Comparison of ENCODE assay signal across 29 cellular contexts in genomic region chr1:46940307-46940706, GRCh38. TPM values are rescaled to one million over a fixed set of nuclear protein-coding genes. Genes with fewer than 3 reads are reported as not detected.
A peak's percentile ranks its signal among the peaks of the same experiment; 100 is the strongest.
DNase-seq lines count a peak whose midpoint lies in the region; ATAC-seq, FAIRE-seq and TF ChIP-seq lines count a peak whose summit lies in the region.
"Had no signal": no experiment of that assay in that cellular context is flagged by ENCODE, and none has a peak within 500 bp of the region (broad histone marks: within the 10 kb centered on the region; RNA-seq: fewer than 3 reads in every experiment).

No MANE protein-coding gene starts in this region.

- TF ChIP-seq CTCF in colonic mucosa (IDR thresholded peaks at IDR 0.05) (no peak), HepG2 (CRISPR knock-in tag; IDR thresholded peaks at IDR 0.05) (no peak), transverse colon (IDR thresholded peaks at IDR 0.05) (no peak), GM20000 (IDR thresholded peaks at IDR 0.05; ENCODE audit: extremely low read depth, missing control alignments) (no peak), ascending aorta (IDR thresholded peaks at IDR 0.05) (no peak)

- no peaks in the 10 kb centered on the region for H3K79me2 ChIP-seq in HepG2 (ENCODE audit: insufficient read depth, low read length)

- DNase-seq in colonic mucosa (peak; percentile 24), HepG2 (ENCODE audit: low spot score) (no peak), transverse colon (peak; percentile 38), GM20000 (ENCODE audit: low spot score) (no peak), ascending aorta (ENCODE audit: low spot score in 2 of 2) (no peak), NCI-H2081 (lab: John Stamatoyannopoulos, UW) (no peak)
- DNase-seq: AML-193; CD4-positive, alpha-beta T cell; COR-L47; GM23248; H7; KBM-7; MG63; NCI-H1105 treated with DMSO at 0.1 percent for 48 hours; NCI-H2029; NCI-H446 treated with DMSO at 0.1 percent for 48 hours; NCI-H526; NCI-H82; NK-92 treated with Interleukin-12 subunit alpha and Interleukin-12 subunit beta, amount 100 ng/mL, for 24 hours; PC-9; RPMI8226; SHP77 had no signal

- H4K20me1 ChIP-seq in HepG2 (ENCODE audit: insufficient read depth, low read length), result no peaks in the 10 kb centered on the region
- H4K20me1 ChIP-seq: BLaER1 treated with 17β-estradiol and CSF1 and Interleukin-3, amounts not matched to agents 10 nM and 100 nM had no signal

- no peak overlapping the region for H3K27ac ChIP-seq in colonic mucosa
- no peak overlapping the region for H3K27ac ChIP-seq in HepG2 (ENCODE audit: extremely low read length, insufficient read depth, low read length)
- peak overlapping the region; percentile 56 for H3K27ac ChIP-seq in muscle layer of duodenum (ENCODE audit: low read length)
- no peak overlapping the region for H3K27ac ChIP-seq in transverse colon
- H3K27ac ChIP-seq in ascending aorta, result no peak overlapping the region
- H3K27ac ChIP-seq: BLaER1 treated with 17β-estradiol and CSF1 and Interleukin-3, amounts not matched to agents 10 nM and 100 nM; GM23248; PC-9 had no signal

- no peak overlapping the region for H3K4me2 ChIP-seq in HepG2 (ENCODE audit: low read depth, low read length)
- H3K4me2 ChIP-seq: BLaER1 treated with 17β-estradiol and CSF1 and Interleukin-3, amounts not matched to agents 10 nM and 100 nM; PC-9 had no signal

- TF ChIP-seq RAD21 in HepG2 (CRISPR knock-in tag; IDR thresholded peaks at IDR 0.05), result no peak

- POLR2A ChIA-PET in HepG2 (lab: Yijun Ruan, JAX), result no interaction called here

- H3K4me3 ChIP-seq in colonic mucosa (no peak overlapping the region), HepG2 (replicated peaks in 1 of 3; ENCODE audit: insufficient read depth in 1 of 3, low read depth in 2 of 3, low read length in 3 of 3) (no peak overlapping the region), muscle layer of duodenum (ENCODE audit: low read depth in 1 of 2, low read length in 2 of 2) (no peak overlapping the region), transverse colon (no peak overlapping the region), ascending aorta (no peak overlapping the region)
- H3K4me3 ChIP-seq: BLaER1 treated with 17β-estradiol and CSF1 and Interleukin-3, amounts not matched to agents 10 nM and 100 nM; GM23248; MG63; PC-9 had no signal

- no peak overlapping the region for H3K9ac ChIP-seq in colonic mucosa (ENCODE audit: low read depth in 2 of 2, low read length in 2 of 2)
- H3K9ac ChIP-seq in HepG2 (ENCODE audit: insufficient read depth, low read depth, low read length), result no peak overlapping the region
- H3K9ac ChIP-seq: BLaER1 treated with 17β-estradiol and CSF1 and Interleukin-3, amounts not matched to agents 10 nM and 100 nM; GM23248 had no signal

- no TSS peak for BruUV-seq in HepG2 (replicated peaks; lab: Mats Ljungman, UMichigan)

- intact Hi-C loops in colonic mucosa (cut with DNase I), result no loop called here
- intact Hi-C loops in HepG2 (cut with micrococcal nuclease; ENCODE audit: unreplicated experiment), result no loop called here
- intact Hi-C loops in transverse colon (cut with DNase I; ENCODE audit: low total_unique reads), result no loop called here
- intact Hi-C loops in ascending aorta (cut with DNase I), result no loop called here

- peak; percentile 95 for ATAC-seq in HepG2

- no peak for TF ChIP-seq POLR2A in HepG2 (IDR thresholded peaks at IDR 0.05; ENCODE audit: insufficient read depth in 1 of 2, low read depth in 2 of 2, low read length in 2 of 2)
- TF ChIP-seq POLR2A in transverse colon (IDR thresholded peaks at IDR 0.05), result no peak

- H3K36me3 ChIP-seq in colonic mucosa (no peaks in the 10 kb centered on the region), HepG2 (replicated peaks in 1 of 2; ENCODE audit: control insufficient read depth in 1 of 2, insufficient read depth in 2 of 2, low read length in 2 of 2) (no peaks in the 10 kb centered on the region), muscle layer of duodenum (ENCODE audit: control insufficient read depth in 1 of 2, insufficient read depth in 2 of 2, low read length in 2 of 2) (no peaks in the 10 kb centered on the region), transverse colon (no peaks in the 10 kb centered on the region), ascending aorta (no peaks in the 10 kb centered on the region)
- H3K36me3 ChIP-seq: BLaER1 treated with 17β-estradiol and CSF1 and Interleukin-3, amounts not matched to agents 10 nM and 100 nM; MG63 had no signal

- WGBS in HepG2 (ENCODE audit: low lambda C conversion rate), result 4% methylated on average over 5 of the region's 7 CpGs
- WGBS in transverse colon (ENCODE audit: low coverage in 1 of 2), 2 donors, result 45 to 47% methylated on average over 2 to 7 of the region's 7 CpGs

- CTCF ChIA-PET in HepG2 (lab: Yijun Ruan, JAX; ENCODE audit: low intra/inter-chr PET ratio, low total read pairs), result no interaction called here

- H3K27me3 ChIP-seq in colonic mucosa (no peaks in the 10 kb centered on the region), HepG2 (ENCODE audit: control insufficient read depth in 1 of 2, insufficient read depth in 2 of 2, low read length in 2 of 2) (no peaks in the 10 kb centered on the region; a peak in 1 of 5 replicates), muscle layer of duodenum (ENCODE audit: low read depth, low read length) (no peaks in the 10 kb centered on the region), transverse colon (no peaks in the 10 kb centered on the region), ascending aorta (no peaks in the 10 kb centered on the region)
- H3K27me3 ChIP-seq: BLaER1 treated with 17β-estradiol and CSF1 and Interleukin-3, amounts not matched to agents 10 nM and 100 nM; MG63 had no signal

- no peaks in the 10 kb centered on the region for H3K4me1 ChIP-seq in colonic mucosa
- H3K4me1 ChIP-seq in HepG2 (ENCODE audit: insufficient read depth, low read length), result peaks cover 27% of the 10 kb centered on the region
- no peaks in the 10 kb centered on the region for H3K4me1 ChIP-seq in muscle layer of duodenum (ENCODE audit: control insufficient read depth in 1 of 2, insufficient read depth in 2 of 2, low read length in 2 of 2)
- H3K4me1 ChIP-seq in transverse colon, result peaks cover 0 to 4% (median 0%) of the 10 kb centered on the region in 4 donors
- no peaks in the 10 kb centered on the region for H3K4me1 ChIP-seq in ascending aorta
- H3K4me1 ChIP-seq: BLaER1 treated with 17β-estradiol and CSF1 and Interleukin-3, amounts not matched to agents 10 nM and 100 nM had no signal

- in situ Hi-C loops in HepG2 (cut with HindIII; ENCODE audit: extremely low pct_ligation_motif_present, low pct_unique_long_range_greater_than_20kb), result loop anchor here (25.0 kb wide), 1 partner anchor 197 kb away; the partner anchor contains the start of gene CYP4A22
- in situ Hi-C loops in transverse colon (cut with MboI; ENCODE audit: low pct_ligation_motif_present in 1 of 4, low pct_unique_long_range_greater_than_20kb in 1 of 4, low sequenced_read_pairs in 3 of 4), result no loop called here

- no peak overlapping the region for H2AFZ ChIP-seq in HepG2 (ENCODE audit: low read length)
- H2AFZ ChIP-seq: GM23248, PC-9 had no signal

- FAIRE-seq in HepG2 (lab: Jason Lieb, UNC), result no peak
- FAIRE-seq: A204.1, G401.6, HTR-8/SVneo had no signal

- H3K9me3 ChIP-seq in colonic mucosa, result no peaks in the 10 kb centered on the region
- H3K9me3 ChIP-seq in HepG2 (ENCODE audit: low read length), result no peaks in the 10 kb centered on the region
- H3K9me3 ChIP-seq in muscle layer of duodenum (ENCODE audit: control insufficient read depth in 1 of 2, low read length in 2 of 2), result no peaks in the 10 kb centered on the region
- H3K9me3 ChIP-seq in transverse colon, result no peaks in the 10 kb centered on the region
- no peaks in the 10 kb centered on the region for H3K9me3 ChIP-seq in ascending aorta
- H3K9me3 ChIP-seq: BLaER1 treated with 17β-estradiol and CSF1 and Interleukin-3, amounts not matched to agents 10 nM and 100 nM; MG63 had no signal

- TF ChIP-seq EP300 in HepG2 (IDR thresholded peaks at IDR 0.05; ENCODE audit: low read depth in 2 of 2, low read length in 2 of 2), result no peak
- no peak for TF ChIP-seq EP300 in HepG2 (CRISPR knock-in tag; IDR thresholded peaks at IDR 0.05; ENCODE audit: borderline replicate concordance)
- no peak for TF ChIP-seq EP300 in transverse colon (IDR thresholded peaks at IDR 0.05; ENCODE audit: low read depth)

TF ChIP-seq in HepG2, 621 proteins besides CTCF, POLR2A, EP300 and RAD21 (continues in another document):
- 0 out of 2 replicates have a peak, but pooled peaks have one; percentile 21 for TF ChIP-seq HNF4A (CRISPR knock-in tag; IDR thresholded peaks at IDR 0.05)
- no peak for TF ChIP-seq SP5 (CRISPR knock-in tag; IDR thresholded peaks at IDR 0.05; ENCODE audit: borderline replicate concordance, low read depth)
- TF ChIP-seq ZNF781 (CRISPR knock-in tag; IDR thresholded peaks at IDR 0.05; ENCODE audit: borderline replicate concordance, not compliant biosample characterization), result no peak
- TF ChIP-seq ZNF30 (CRISPR knock-in tag; IDR thresholded peaks at IDR 0.05), result no peak
- TF ChIP-seq ZNF570 (CRISPR knock-in tag; IDR thresholded peaks at IDR 0.05; ENCODE audit: borderline replicate concordance), result no peak
- TF ChIP-seq KDM5A (IDR thresholded peaks at IDR 0.05; ENCODE audit: borderline replicate concordance, low read length), result no peak

RNA-seq across cellular contexts. Expression of gene CYP4A11, which starts 1.0 kb away (rescaled TPM):
- total RNA-seq in colonic mucosa (under 1 TPM in 1 of 2 donors, not detected in 1; 0.57 TPM), HepG2 (2016; rRNA removed; fragmentation: Illumina TruSeq; extraction: Trizol) (not detected in 2 replicates), transverse colon (not detected), ascending aorta (not detected)
- total RNA-seq in HepG2 (2016; cell fraction: cytosol; rRNA removed; fragmentation: Illumina TruSeq; extraction: Trizol; ENCODE audit: low read depth), result not detected in 2 replicates
- total RNA-seq in HepG2 (2016; cell fraction: insoluble cytoplasmic fraction; rRNA removed; fragmentation: Illumina TruSeq; extraction: Trizol), result not detected in 2 replicates
- total RNA-seq in HepG2 (2016; cell fraction: membrane; rRNA removed; fragmentation: Illumina TruSeq; extraction: Trizol), result not detected in 2 replicates
- not detected in 2 replicates for total RNA-seq in HepG2 (2016; cell fraction: nucleus; rRNA removed; fragmentation: Illumina TruSeq; extraction: Trizol)
- not detected in 2 replicates for polyA plus RNA-seq in HepG2 (2011; rRNA removed)
- polyA plus RNA-seq in HepG2 (2011; cell fraction: cytosol; rRNA removed), result not detected in 2 replicates
- not detected in 2 replicates for polyA plus RNA-seq in HepG2 (2011; cell fraction: nucleus; rRNA removed)
- polyA plus RNA-seq in HepG2 (2012), result 0.50 TPM in 1 of 2 replicates, not detected in the other
- polyA plus RNA-seq in HepG2 (2016; cell fraction: cytosol; fragmentation: Illumina TruSeq; extraction: Trizol; ENCODE audit: low read depth), result not detected in 2 replicates
- polyA plus RNA-seq in HepG2 (2016; cell fraction: insoluble cytoplasmic fraction; fragmentation: Illumina TruSeq; extraction: Trizol; ENCODE audit: low read depth), result not detected in 2 replicates
- not detected in 2 replicates for polyA plus RNA-seq in HepG2 (2016; cell fraction: membrane; fragmentation: Illumina TruSeq; extraction: Trizol; ENCODE audit: low read depth)
- polyA plus RNA-seq in HepG2 (2016; cell fraction: nucleus; fragmentation: Illumina TruSeq; extraction: Trizol; ENCODE audit: insufficient read depth, low read depth), result not detected in 2 replicates
- polyA minus RNA-seq in HepG2 (2011; rRNA and poly(A)+ RNA removed; ENCODE audit: low replicate concordance), result not detected in 2 replicates
- not detected in 2 replicates for polyA minus RNA-seq in HepG2 (2011; cell fraction: cytosol; rRNA and poly(A)+ RNA removed)
- polyA minus RNA-seq in HepG2 (2011; cell fraction: nucleus; rRNA and poly(A)+ RNA removed), result not detected in 2 replicates
- total RNA-seq: CD4-positive, alpha-beta T cell; GM23248; H7; PC-9; SK-MEL-5 had no signal
- polyA plus RNA-seq: AG04450, GM23248 had no signal

Comparison
In these comparisons a context has a peak if more than half of its experiments do, and no peak if none do; other contexts are left out.
1. DNase-seq: peak in colonic mucosa (single experiment) and transverse colon (single experiment); none in HepG2 (single experiment), GM20000 (single experiment), ascending aorta (0 of 2) and NCI-H2081 (0 of 2).